In the genomic region with DNA sequence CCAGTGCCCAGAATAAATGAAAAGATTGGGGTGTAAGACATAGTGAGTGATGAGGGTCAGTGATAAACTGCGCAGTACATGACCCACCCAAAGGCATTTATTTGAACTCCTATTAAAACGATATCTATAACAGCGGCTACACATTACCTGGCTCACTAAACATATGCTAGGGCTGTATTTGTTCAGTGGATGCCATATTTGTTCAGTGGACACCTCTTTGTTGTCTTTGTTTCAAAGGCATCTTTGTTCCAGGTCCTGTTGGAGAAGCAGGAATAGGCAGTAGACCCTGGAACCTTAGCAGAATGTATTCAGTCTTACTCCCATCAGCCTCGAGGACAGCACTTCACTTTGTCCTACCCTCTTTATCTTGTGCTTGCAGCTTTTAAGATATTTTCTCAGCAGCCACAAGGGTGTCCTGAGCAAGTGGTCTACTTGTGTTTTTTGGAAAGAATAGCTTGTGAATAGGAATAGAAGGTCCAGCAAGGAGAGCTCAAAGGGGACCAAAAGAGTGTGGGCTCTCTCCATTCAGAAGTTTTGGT, we compare ENCODE assay signal across 23 cellular contexts.
"Had no signal": no experiment of that assay in that cellular context is flagged by ENCODE, and none has a peak within 500 bp of the region (broad histone marks: within the 10 kb centered on the region; RNA-seq: fewer than 3 reads in every experiment).

No MANE protein-coding gene starts in this region.

- H3K27me3 Mint-ChIP-seq: activated CD4-positive, alpha-beta T cell treated with anti-CD3 and anti-CD28 coated beads, Interleukin-2, amount 10 ng/mL, durations not matched to agents 24 days and 14 days; activated CD8-positive, alpha-beta memory T cell treated with anti-CD3 and anti-CD28 coated beads, Interleukin-2, amount 10 ng/mL, durations not matched to agents 7 days and 5 days had no signal

- H3K4me1 Mint-ChIP-seq: activated B cell treated with CpG ODN at 0.5 μM for 24 hours; activated CD4-positive, alpha-beta T cell treated with anti-CD3 and anti-CD28 coated beads, Interleukin-2, amount 10 ng/mL, durations not matched to agents 24 days and 14 days; activated CD8-positive, alpha-beta memory T cell treated with anti-CD3 and anti-CD28 coated beads, Interleukin-2, amount 10 ng/mL, durations not matched to agents 7 days and 5 days had no signal

- H3K4me3 Mint-ChIP-seq: activated B cell treated with CpG ODN at 0.5 μM for 24 hours; activated CD4-positive, alpha-beta T cell treated with anti-CD3 and anti-CD28 coated beads, Interleukin-2, amount 10 ng/mL, durations not matched to agents 24 days and 14 days; activated CD8-positive, alpha-beta memory T cell treated with anti-CD3 and anti-CD28 coated beads, Interleukin-2, amount 10 ng/mL, durations not matched to agents 7 days and 5 days; activated naive CD4-positive, alpha-beta T cell treated with anti-CD3 and anti-CD28 coated beads for 36 hours; activated naive CD8-positive, alpha-beta T cell; activated T-cell treated with anti-CD3 and anti-CD28 coated beads, Interleukin-2, amount 50 U/mL, for 24 hours; T-helper 1 cell treated with Interleukin-12 subunit alpha and Interleukin-12 subunit beta and Interleukin-4 antibody, amounts not matched to agents 30 μg/mL and 1 μg/mL, for 36 hours had no signal

- H3K4me1 ChIP-seq: Peyer's patch, SJSA1 had no signal

- H3K9me3 ChIP-seq: Peyer's patch, SJSA1 had no signal

- H3K4me3 ChIP-seq: cardiac muscle cell, Peyer's patch, SJSA1 had no signal

- H3K27ac ChIP-seq: brain microvascular endothelial cell, cardiac muscle cell, KMS-11, Peyer's patch, RWPE1, SJSA1 had no signal

- FAIRE-seq: TTC549 had no signal

- ATAC-seq: activated CD8-positive, alpha-beta memory T cell treated with anti-CD3 and anti-CD28 coated beads, Interleukin-2, amount 10 ng/mL, durations not matched to agents 7 days and 5 days had no signal

- DNase-seq: activated B cell treated with CpG ODN at 0.5 μM for 24 hours; activated CD4-positive, alpha-beta T cell treated with anti-CD3 and anti-CD28 coated beads for 1 hour; activated CD4-positive, alpha-beta T cell treated with anti-CD3 and anti-CD28 coated beads, Interleukin-2, amount 10 ng/mL, durations not matched to agents 24 days and 14 days; activated CD4-positive, alpha-beta T cell treated with anti-CD3 and anti-CD28 coated beads, Interleukin-2, amount 50 U/mL, for 48 hours; activated CD8-positive, alpha-beta memory T cell treated with anti-CD3 and anti-CD28 coated beads, Interleukin-2, amount 10 ng/mL, durations not matched to agents 7 days and 5 days; activated effector memory CD4-positive, alpha-beta T cell treated with anti-CD3 and anti-CD28 coated beads, Interleukin-2, amount 50 U/mL, for 16 hours; activated naive CD4-positive, alpha-beta T cell treated with anti-CD3 and anti-CD28 coated beads for 36 hours; activated T-cell treated with anti-CD3 and anti-CD28 coated beads, Interleukin-2, amount 50 U/mL, for 24 hours; brain microvascular endothelial cell; NCI-H1092; NCI-H1694 treated with DMSO at 0.1 percent for 48 hours; NCI-H2029 treated with DMSO at 0.1 percent for 48 hours; NCI-H524; NCI-H82; Peyer's patch; Right ventricle myocardium superior had no signal

- H3K9me3 Mint-ChIP-seq: activated B cell treated with CpG ODN at 0.5 μM for 24 hours; activated CD4-positive, alpha-beta T cell treated with anti-CD3 and anti-CD28 coated beads, Interleukin-2, amount 10 ng/mL, durations not matched to agents 24 days and 14 days; activated naive CD4-positive, alpha-beta T cell treated with anti-CD3 and anti-CD28 coated beads for 36 hours; activated T-cell treated with anti-CD3 and anti-CD28 coated beads, Interleukin-2, amount 50 U/mL, for 24 hours; T-helper 1 cell treated with Interleukin-12 subunit alpha and Interleukin-12 subunit beta and Interleukin-4 antibody, amounts not matched to agents 30 μg/mL and 1 μg/mL, for 36 hours had no signal

- H3K36me3 ChIP-seq: brain microvascular endothelial cell, cardiac muscle cell, Peyer's patch, SJSA1 had no signal

- H3K36me3 Mint-ChIP-seq: activated CD8-positive, alpha-beta memory T cell treated with anti-CD3 and anti-CD28 coated beads, Interleukin-2, amount 10 ng/mL, durations not matched to agents 7 days and 5 days; activated naive CD8-positive, alpha-beta T cell had no signal

- H3K27me3 ChIP-seq: brain microvascular endothelial cell, cardiac muscle cell, Peyer's patch, SJSA1 had no signal

- H3K27ac Mint-ChIP-seq: activated B cell treated with CpG ODN at 0.5 μM for 24 hours; activated CD4-positive, alpha-beta T cell treated with anti-CD3 and anti-CD28 coated beads, Interleukin-2, amount 10 ng/mL, durations not matched to agents 24 days and 14 days; activated CD8-positive, alpha-beta memory T cell treated with anti-CD3 and anti-CD28 coated beads, Interleukin-2, amount 10 ng/mL, durations not matched to agents 7 days and 5 days; activated naive CD4-positive, alpha-beta T cell treated with anti-CD3 and anti-CD28 coated beads for 36 hours; activated naive CD8-positive, alpha-beta T cell; activated T-cell treated with anti-CD3 and anti-CD28 coated beads, Interleukin-2, amount 50 U/mL, for 24 hours; T-helper 1 cell treated with Interleukin-12 subunit alpha and Interleukin-12 subunit beta and Interleukin-4 antibody, amounts not matched to agents 30 μg/mL and 1 μg/mL, for 36 hours had no signal
